Comparison of ENCODE assay signal across 23 cellular contexts in genomic region chr10:48487244-48487643, GRCh38.
DNase-seq lines count a peak whose midpoint lies in the region; ATAC-seq, FAIRE-seq and TF ChIP-seq lines count a peak whose summit lies in the region.
"Had no signal": no experiment of that assay in that cellular context is flagged by ENCODE, and none has a peak within 500 bp of the region (broad histone marks: within the 10 kb centered on the region; RNA-seq: fewer than 3 reads in every experiment).

No MANE protein-coding gene starts in this region.

- no peaks in the 10 kb centered on the region for H3K27me3 ChIP-seq in WERI-Rb-1 (ENCODE audit: insufficient read depth, low read depth, severe bottlenecking)

- DNase-seq in D721Med (ENCODE audit: insufficient read length, low spot score): peak; percentile 51
- DNase-seq in NCI-H524 treated with DMSO at 0.1 percent for 48 hours (lab: John Stamatoyannopoulos, UW): peak; percentile 17
- peak; percentile 10 for DNase-seq in WERI-Rb-1
- DNase-seq in retina: no peak
- no peak for DNase-seq in SIG-M5 treated with dmso at 0.1 percent for 504 hours (lab: John Stamatoyannopoulos, UW; ENCODE audit: unreplicated experiment)
- DNase-seq: 8988T; ACHN; AML-193; C1 segment of cervical spinal cord; Calu3; CD4-positive, alpha-beta memory T cell; COR-L47; DMS 273 treated with DMSO at 0.1 percent for 48 hours; DMS79; EL; GDM1; H9 had no signal

- no peak for ATAC-seq in GM21360 (IDR thresholded peaks at IDR 0.05; ENCODE audit: unreplicated experiment)
- ATAC-seq: A549, GM12878, GM23338, HCT116 had no signal

- no peak overlapping the region; the same call in 1 of the 2 replicates for H3K27ac ChIP-seq in WERI-Rb-1
- H3K27ac ChIP-seq: A549 had no signal

- peak; percentile 93 for FAIRE-seq in D721Med (lab: Jason Lieb, UNC)
- FAIRE-seq: A549, GM12878, GM19239 had no signal

- no peaks in the 10 kb centered on the region for H3K9me3 ChIP-seq in WERI-Rb-1 (ENCODE audit: severe bottlenecking)
- H3K9me3 ChIP-seq: A549 had no signal

- H3K36me3 ChIP-seq in WERI-Rb-1: no peaks in the 10 kb centered on the region

- H3K4me3 ChIP-seq in WERI-Rb-1 (ENCODE audit: low read depth, low read length): no peak overlapping the region
- H3K4me3 ChIP-seq: A549, GM12878, GM23338 had no signal

- no peak for TF ChIP-seq CTCF in D721Med (IDR thresholded peaks at IDR 0.05; ENCODE audit: insufficient read depth, missing control alignments)
- TF ChIP-seq CTCF in WERI-Rb-1 (IDR thresholded peaks at IDR 0.05; ENCODE audit: low read depth, low read length): no peak

Comparison
In these comparisons a context has a peak if more than half of its experiments do, and no peak if none do; other contexts are left out.
1. DNase-seq: peak in D721Med (single experiment), NCI-H524 treated with DMSO at 0.1 percent for 48 hours (single experiment) and WERI-Rb-1 (single experiment); none in retina (single experiment) and SIG-M5 treated with dmso at 0.1 percent for 504 hours (single experiment).